In the genomic region with DNA sequence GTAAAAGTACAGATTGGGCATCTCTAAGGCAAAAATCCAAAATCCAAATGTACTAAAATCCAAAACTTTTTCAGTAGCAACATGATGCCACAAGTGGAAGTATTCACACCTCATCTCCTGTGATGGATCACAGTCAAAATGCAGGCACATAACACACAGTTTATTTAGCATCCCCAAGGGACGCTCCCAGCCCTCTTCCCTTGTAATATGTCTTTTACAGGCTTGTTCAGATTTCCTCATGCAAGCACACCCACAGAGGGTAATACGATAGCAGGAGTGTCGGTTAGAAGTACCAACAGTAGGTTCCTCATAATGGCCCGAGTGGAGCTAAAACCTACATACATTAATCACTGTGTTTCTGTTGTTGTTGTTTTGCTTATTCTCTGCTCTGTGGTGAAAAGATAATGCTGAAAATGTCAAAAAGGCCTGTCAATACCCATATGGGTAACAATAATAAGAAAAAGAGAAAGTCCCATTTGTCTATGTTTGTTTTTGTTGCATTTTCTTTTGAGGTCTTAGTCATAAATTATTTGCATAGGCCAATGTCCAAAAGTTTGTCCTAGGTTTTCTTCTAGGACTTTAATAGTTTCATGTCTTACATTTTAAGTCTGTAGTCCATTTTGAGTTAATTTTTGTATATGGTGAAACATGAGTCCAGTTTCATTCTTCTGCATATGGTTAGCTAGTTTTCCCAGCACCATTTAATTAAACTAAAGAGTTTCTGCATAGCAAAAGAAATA, we compare ENCODE assay signal across 2 cellular contexts.
TF ChIP-seq lines count a peak whose summit lies in the region.

No MANE protein-coding gene starts in this region.

TF ChIP-seq in HEK293T, 16 proteins besides CTCF, POLR2A, EP300 and RAD21 (continued from another document):
- TF ChIP-seq FOXM1 (IDR thresholded peaks at IDR 0.05; ENCODE audit: borderline replicate concordance), result no peak
- TF ChIP-seq, protein P1, sequence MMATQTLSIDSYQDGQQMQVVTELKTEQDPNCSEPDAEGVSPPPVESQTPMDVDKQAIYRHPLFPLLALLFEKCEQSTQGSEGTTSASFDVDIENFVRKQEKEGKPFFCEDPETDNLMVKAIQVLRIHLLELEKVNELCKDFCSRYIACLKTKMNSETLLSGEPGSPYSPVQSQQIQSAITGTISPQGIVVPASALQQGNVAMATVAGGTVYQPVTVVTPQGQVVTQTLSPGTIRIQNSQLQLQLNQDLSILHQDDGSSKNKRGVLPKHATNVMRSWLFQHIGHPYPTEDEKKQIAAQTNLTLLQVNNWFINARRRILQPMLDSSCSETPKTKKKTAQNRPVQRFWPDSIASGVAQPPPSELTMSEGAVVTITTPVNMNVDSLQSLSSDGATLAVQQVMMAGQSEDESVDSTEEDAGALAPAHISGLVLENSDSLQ (IDR thresholded peaks at IDR 0.05), result no peak

TF ChIP-seq in GM23338, 12 proteins besides CTCF, POLR2A, EP300 and RAD21:
- TF ChIP-seq, protein P2, sequence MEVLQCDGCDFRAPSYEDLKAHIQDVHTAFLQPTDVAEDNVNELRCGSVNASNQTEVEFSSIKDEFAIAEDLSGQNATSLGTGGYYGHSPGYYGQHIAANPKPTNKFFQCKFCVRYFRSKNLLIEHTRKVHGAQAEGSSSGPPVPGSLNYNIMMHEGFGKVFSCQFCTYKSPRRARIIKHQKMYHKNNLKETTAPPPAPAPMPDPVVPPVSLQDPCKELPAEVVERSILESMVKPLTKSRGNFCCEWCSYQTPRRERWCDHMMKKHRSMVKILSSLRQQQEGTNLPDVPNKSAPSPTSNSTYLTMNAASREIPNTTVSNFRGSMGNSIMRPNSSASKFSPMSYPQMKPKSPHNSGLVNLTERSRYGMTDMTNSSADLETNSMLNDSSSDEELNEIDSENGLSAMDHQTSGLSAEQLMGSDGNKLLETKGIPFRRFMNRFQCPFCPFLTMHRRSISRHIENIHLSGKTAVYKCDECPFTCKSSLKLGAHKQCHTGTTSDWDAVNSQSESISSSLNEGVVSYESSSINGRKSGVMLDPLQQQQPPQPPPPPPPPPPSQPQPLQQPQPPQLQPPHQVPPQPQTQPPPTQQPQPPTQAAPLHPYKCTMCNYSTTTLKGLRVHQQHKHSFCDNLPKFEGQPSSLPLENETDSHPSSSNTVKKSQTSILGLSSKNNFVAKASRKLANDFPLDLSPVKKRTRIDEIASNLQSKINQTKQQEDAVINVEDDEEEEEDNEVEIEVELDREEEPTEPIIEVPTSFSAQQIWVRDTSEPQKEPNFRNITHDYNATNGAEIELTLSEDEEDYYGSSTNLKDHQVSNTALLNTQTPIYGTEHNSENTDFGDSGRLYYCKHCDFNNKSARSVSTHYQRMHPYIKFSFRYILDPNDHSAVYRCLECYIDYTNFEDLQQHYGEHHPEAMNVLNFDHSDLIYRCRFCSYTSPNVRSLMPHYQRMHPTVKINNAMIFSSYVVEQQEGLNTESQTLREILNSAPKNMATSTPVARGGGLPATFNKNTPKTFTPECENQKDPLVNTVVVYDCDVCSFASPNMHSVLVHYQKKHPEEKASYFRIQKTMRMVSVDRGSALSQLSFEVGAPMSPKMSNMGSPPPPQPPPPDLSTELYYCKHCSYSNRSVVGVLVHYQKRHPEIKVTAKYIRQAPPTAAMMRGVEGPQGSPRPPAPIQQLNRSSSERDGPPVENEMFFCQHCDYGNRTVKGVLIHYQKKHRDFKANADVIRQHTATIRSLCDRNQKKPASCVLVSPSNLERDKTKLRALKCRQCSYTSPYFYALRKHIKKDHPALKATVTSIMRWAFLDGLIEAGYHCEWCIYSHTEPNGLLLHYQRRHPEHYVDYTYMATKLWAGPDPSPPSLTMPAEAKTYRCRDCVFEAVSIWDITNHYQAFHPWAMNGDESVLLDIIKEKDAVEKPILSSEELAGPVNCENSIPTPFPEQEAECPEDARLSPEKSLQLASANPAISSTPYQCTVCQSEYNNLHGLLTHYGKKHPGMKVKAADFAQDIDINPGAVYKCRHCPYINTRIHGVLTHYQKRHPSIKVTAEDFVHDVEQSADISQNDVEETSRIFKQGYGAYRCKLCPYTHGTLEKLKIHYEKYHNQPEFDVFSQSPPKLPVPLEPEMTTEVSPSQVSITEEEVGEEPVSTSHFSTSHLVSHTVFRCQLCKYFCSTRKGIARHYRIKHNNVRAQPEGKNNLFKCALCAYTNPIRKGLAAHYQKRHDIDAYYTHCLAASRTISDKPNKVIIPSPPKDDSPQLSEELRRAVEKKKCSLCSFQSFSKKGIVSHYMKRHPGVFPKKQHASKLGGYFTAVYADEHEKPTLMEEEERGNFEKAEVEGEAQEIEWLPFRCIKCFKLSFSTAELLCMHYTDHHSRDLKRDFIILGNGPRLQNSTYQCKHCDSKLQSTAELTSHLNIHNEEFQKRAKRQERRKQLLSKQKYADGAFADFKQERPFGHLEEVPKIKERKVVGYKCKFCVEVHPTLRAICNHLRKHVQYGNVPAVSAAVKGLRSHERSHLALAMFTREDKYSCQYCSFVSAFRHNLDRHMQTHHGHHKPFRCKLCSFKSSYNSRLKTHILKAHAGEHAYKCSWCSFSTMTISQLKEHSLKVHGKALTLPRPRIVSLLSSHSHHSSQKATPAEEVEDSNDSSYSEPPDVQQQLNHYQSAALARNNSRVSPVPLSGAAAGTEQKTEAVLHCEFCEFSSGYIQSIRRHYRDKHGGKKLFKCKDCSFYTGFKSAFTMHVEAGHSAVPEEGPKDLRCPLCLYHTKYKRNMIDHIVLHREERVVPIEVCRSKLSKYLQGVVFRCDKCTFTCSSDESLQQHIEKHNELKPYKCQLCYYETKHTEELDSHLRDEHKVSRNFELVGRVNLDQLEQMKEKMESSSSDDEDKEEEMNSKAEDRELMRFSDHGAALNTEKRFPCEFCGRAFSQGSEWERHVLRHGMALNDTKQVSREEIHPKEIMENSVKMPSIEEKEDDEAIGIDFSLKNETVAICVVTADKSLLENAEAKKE (CRISPR knock-in tag; IDR thresholded peaks at IDR 0.05), result no peak
- TF ChIP-seq EZH2 (IDR thresholded peaks at IDR 0.05; ENCODE audit: low read depth, unreplicated experiment), result no peak
